11 cellular contexts compared by ENCODE assay signal in the genomic region with DNA sequence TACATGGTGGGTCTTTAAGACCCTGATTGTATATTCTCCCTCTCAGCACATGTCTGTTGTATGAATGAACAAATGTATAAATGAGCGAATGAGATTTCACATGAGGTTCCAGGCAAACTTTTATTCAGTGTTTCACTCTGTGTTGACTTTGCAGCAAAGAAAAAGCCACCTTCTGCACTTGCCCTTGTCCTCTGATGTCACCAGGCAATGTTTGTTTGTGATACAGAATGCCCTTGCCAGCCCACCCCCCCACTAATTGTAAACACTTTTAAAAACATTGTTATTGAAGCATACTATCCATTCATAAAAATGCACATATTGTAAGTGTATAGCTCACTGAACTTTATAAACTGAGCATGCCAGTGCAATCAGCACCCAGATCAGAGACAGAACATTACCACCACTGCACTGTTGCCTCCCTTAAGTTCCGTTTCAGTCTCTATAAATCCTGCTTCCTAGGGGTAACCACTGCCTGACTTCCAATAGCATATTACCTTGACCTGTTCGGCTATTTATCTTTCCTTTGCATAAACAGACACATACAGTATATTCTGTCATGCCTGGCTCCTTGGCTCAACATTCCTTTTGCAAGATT. TPM values are rescaled to one million over a fixed set of nuclear protein-coding genes. Genes with fewer than 3 reads are reported as not detected.
DNase-seq lines count a peak whose midpoint lies in the region; ATAC-seq and TF ChIP-seq lines count a peak whose summit lies in the region.
"Had no signal": no experiment of that assay in that cellular context is flagged by ENCODE, and none has a peak within 500 bp of the region (broad histone marks: within the 10 kb centered on the region; RNA-seq: fewer than 3 reads in every experiment).

No MANE protein-coding gene starts in this region.

- H3K27ac Mint-ChIP-seq in activated CD8-positive, alpha-beta memory T cell treated with anti-CD3 and anti-CD28 coated beads, Interleukin-2, amount 10 ng/mL, durations not matched to agents 7 days and 5 days = peak overlapping the region; percentile 89
- H3K27ac Mint-ChIP-seq in T-helper 17 cell = peak overlapping the region; percentile 57
- H3K27ac Mint-ChIP-seq in stimulated activated naive CD8-positive, alpha-beta T cell treated with anti-CD3 and anti-CD28 coated beads, Interleukin-15, amount 100 ng/mL, for 72 hours = peak overlapping the region; percentile 61 to 94

- no peak overlapping the region for H2AFZ ChIP-seq in hepatocyte

- peaks cover 10% of the 10 kb centered on the region for H3K4me1 ChIP-seq in hepatocyte (ENCODE audit: insufficient read depth)
- H3K4me1 ChIP-seq: testis had no signal

- H3K9me3 Mint-ChIP-seq in activated CD8-positive, alpha-beta memory T cell treated with anti-CD3 and anti-CD28 coated beads, Interleukin-2, amount 10 ng/mL, durations not matched to agents 7 days and 5 days (ENCODE audit: low read depth) = peaks cover 3% of the 10 kb centered on the region
- peaks cover 0 to 9% of the 10 kb centered on the region in 2 donors for H3K9me3 Mint-ChIP-seq in stimulated activated naive CD8-positive, alpha-beta T cell treated with anti-CD3 and anti-CD28 coated beads, Interleukin-15, amount 100 ng/mL, for 72 hours

- H3K79me2 ChIP-seq in hepatocyte = no peaks in the 10 kb centered on the region

- no peak for TF ChIP-seq CTCF in hepatocyte (IDR thresholded peaks at IDR 0.05; ENCODE audit: poor library complexity)

- H3K4me1 Mint-ChIP-seq in activated CD8-positive, alpha-beta memory T cell treated with anti-CD3 and anti-CD28 coated beads, Interleukin-2, amount 10 ng/mL, durations not matched to agents 7 days and 5 days = peaks cover 48% of the 10 kb centered on the region
- peaks cover 36% of the 10 kb centered on the region for H3K4me1 Mint-ChIP-seq in T-helper 17 cell
- peaks cover 63% of the 10 kb centered on the region for H3K4me1 Mint-ChIP-seq in stimulated activated naive CD8-positive, alpha-beta T cell treated with anti-CD3 and anti-CD28 coated beads, Interleukin-15, amount 100 ng/mL, for 72 hours

- H3K9me3 ChIP-seq in T-helper 17 cell (ENCODE audit: control insufficient read depth, low read length, poor library complexity, severe bottlenecking) = no peaks in the 10 kb centered on the region
- no peaks in the 10 kb centered on the region for H3K9me3 ChIP-seq in hepatocyte (ENCODE audit: low read depth)
- H3K9me3 ChIP-seq: testis had no signal

- no peaks in the 10 kb centered on the region for H3K27me3 ChIP-seq in hepatocyte
- H3K27me3 ChIP-seq: testis had no signal

- H3K4me2 ChIP-seq in hepatocyte = no peak overlapping the region

- intact Hi-C loops in Right ventricle myocardium superior (cut with DNase I) = no loop called here

- H3K36me3 Mint-ChIP-seq in activated CD8-positive, alpha-beta memory T cell treated with anti-CD3 and anti-CD28 coated beads, Interleukin-2, amount 10 ng/mL, durations not matched to agents 7 days and 5 days = peaks cover 8% of the 10 kb centered on the region
- H3K36me3 Mint-ChIP-seq in T-helper 17 cell (ENCODE audit: low read depth) = no peaks in the 10 kb centered on the region

- H3K27ac ChIP-seq in hepatocyte = peak overlapping the region; percentile 57
- H3K27ac ChIP-seq: testis had no signal

- H4K20me1 ChIP-seq in hepatocyte (ENCODE audit: insufficient read depth, poor library complexity, severe bottlenecking) = no peaks in the 10 kb centered on the region

- peak; percentile 5 for ATAC-seq in activated CD8-positive, alpha-beta memory T cell treated with anti-CD3 and anti-CD28 coated beads, Interleukin-2, amount 10 ng/mL, durations not matched to agents 7 days and 5 days
- ATAC-seq in T-helper 17 cell (peak; percentile 39), Right ventricle myocardium superior (ENCODE audit: poor library complexity) (no peak)
- peak; percentile 10 for ATAC-seq in stimulated activated naive CD8-positive, alpha-beta T cell treated with anti-CD3 and anti-CD28 coated beads, Interleukin-15, amount 100 ng/mL, for 72 hours

- no peak overlapping the region for H3K4me3 ChIP-seq in hepatocyte
- H3K4me3 ChIP-seq: testis had no signal

- WGBS in hepatocyte (ENCODE audit: low lambda C conversion rate, missing lambda C conversion rate) = 78% methylated on average over 3 of the region's 3 CpGs

- H3K4me3 Mint-ChIP-seq in activated CD8-positive, alpha-beta memory T cell treated with anti-CD3 and anti-CD28 coated beads, Interleukin-2, amount 10 ng/mL, durations not matched to agents 7 days and 5 days = no peak overlapping the region
- peak overlapping the region; percentile 60 for H3K4me3 Mint-ChIP-seq in T-helper 17 cell
- H3K4me3 Mint-ChIP-seq in stimulated activated naive CD8-positive, alpha-beta T cell treated with anti-CD3 and anti-CD28 coated beads, Interleukin-15, amount 100 ng/mL, for 72 hours = peak overlapping the region; percentile 62 to 65

- no peaks in the 10 kb centered on the region for H3K27me3 Mint-ChIP-seq in activated CD8-positive, alpha-beta memory T cell treated with anti-CD3 and anti-CD28 coated beads, Interleukin-2, amount 10 ng/mL, durations not matched to agents 7 days and 5 days
- no peaks in the 10 kb centered on the region for H3K27me3 Mint-ChIP-seq in T-helper 17 cell
- no peaks in the 10 kb centered on the region for H3K27me3 Mint-ChIP-seq in stimulated activated naive CD8-positive, alpha-beta T cell treated with anti-CD3 and anti-CD28 coated beads, Interleukin-15, amount 100 ng/mL, for 72 hours

- CTCF ChIA-PET in activated CD8-positive, alpha-beta memory T cell treated with anti-CD3 and anti-CD28 coated beads, Interleukin-2, amount 10 ng/mL, durations not matched to agents 7 days and 5 days (lab: Charles Lee) = interaction anchor here (0.9 kb wide), 1 partner anchor 11 kb away, joined by 3 read pairs; no protein-coding TSS in a partner anchor

- H3K36me3 ChIP-seq in hepatocyte (replicated peaks; ENCODE audit: insufficient read depth, low read depth) = no peaks in the 10 kb centered on the region

- no peak for DNase-seq in activated CD8-positive, alpha-beta memory T cell treated with anti-CD3 and anti-CD28 coated beads, Interleukin-2, amount 10 ng/mL, durations not matched to agents 7 days and 5 days
- DNase-seq in activated CD8-positive, alpha-beta memory T cell treated with anti-CD3 and anti-CD28 coated beads, Interleukin-2, amount 50 U/mL, for 48 hours = no peak
- DNase-seq in T-helper 17 cell (no peak), hepatocyte (ENCODE audit: low spot score) (no peak), NCI-H146 treated with DMSO at 0.1 percent for 48 hours (lab: John Stamatoyannopoulos, UW; ENCODE audit: unreplicated experiment) (no peak), activated gamma-delta T cell (lab: John Stamatoyannopoulos, UW) (no peak), Right ventricle myocardium superior (no peak)
- DNase-seq in stimulated activated naive CD8-positive, alpha-beta T cell treated with anti-CD3 and anti-CD28 coated beads, Interleukin-15, amount 100 ng/mL, for 72 hours = no peak
- DNase-seq: MV-4-11, SHP77 treated with DMSO at 0.1 percent for 48 hours, testis had no signal

- H3K9me2 ChIP-seq in hepatocyte (replicated peaks; ENCODE audit: insufficient read depth) = no peaks in the 10 kb centered on the region

RNA-seq across cellular contexts. Expression of gene LTA4H, which starts 11.3 kb away (rescaled TPM):
- 10 to 100 TPM; 42.4 to 52.9 TPM for total RNA-seq in activated CD8-positive, alpha-beta memory T cell treated with anti-CD3 and anti-CD28 coated beads, Interleukin-2, amount 10 ng/mL, durations not matched to agents 7 days and 5 days
- total RNA-seq in T-helper 17 cell = 10 to 100 TPM; 44.5 to 60.5 TPM
- 89.0 and 90.5 TPM in 2 replicates for total RNA-seq in hepatocyte
- 35.0 and 42.1 TPM in 2 replicates for polyA plus RNA-seq in hepatocyte
- 36.6 TPM for total RNA-seq in Right ventricle myocardium superior

RNA-seq across cellular contexts. Expression of gene HAL, which starts 50.5 kb away (rescaled TPM):
- total RNA-seq in activated CD8-positive, alpha-beta memory T cell treated with anti-CD3 and anti-CD28 coated beads, Interleukin-2, amount 10 ng/mL, durations not matched to agents 7 days and 5 days = under 1 TPM; 0.16 to 0.38 TPM
- total RNA-seq in T-helper 17 cell (1 to 10 TPM in 1 of 2 donors, under 1 TPM in 1; 0.94 to 2.3 TPM), hepatocyte (1.3 and 1.8 TPM in 2 replicates), Right ventricle myocardium superior (0.16 TPM)
- polyA plus RNA-seq in hepatocyte = 0.91 and 1.7 TPM in 2 replicates
